In genomic region chr16:68736561-68736960, GRCh38 we compare ENCODE assay signal across 10 cellular contexts. TPM values are rescaled to one million over a fixed set of nuclear protein-coding genes. Genes with fewer than 3 reads are reported as not detected.
A peak's percentile ranks its signal among the peaks of the same experiment; 100 is the strongest.
DNase-seq lines count a peak whose midpoint lies in the region; ATAC-seq and TF ChIP-seq lines count a peak whose summit lies in the region.
"Had no signal": no experiment of that assay in that cellular context is flagged by ENCODE, and none has a peak within 500 bp of the region (broad histone marks: within the 10 kb centered on the region; RNA-seq: fewer than 3 reads in every experiment).

No MANE protein-coding gene starts in this region.

- H3K4me1 ChIP-seq in Caco-2, result peaks cover 59% of the 10 kb centered on the region
- H3K4me1 ChIP-seq in PC-9 (replicated peaks; ENCODE audit: insufficient read depth), result peaks cover 50% of the 10 kb centered on the region
- peaks cover 13% of the 10 kb centered on the region for H3K4me1 ChIP-seq in neural progenitor cell

- peaks cover 71% of the 10 kb centered on the region for H3K36me3 Mint-ChIP-seq in Caco-2 (ENCODE audit: insufficient read depth, unreplicated experiment)
- no peaks in the 10 kb centered on the region for H3K36me3 Mint-ChIP-seq in effector memory CD8-positive, alpha-beta T cell (ENCODE audit: insufficient read depth)
- no peaks in the 10 kb centered on the region for H3K36me3 Mint-ChIP-seq in neural progenitor cell

- no peak for TF ChIP-seq CTCF in Caco-2 (IDR thresholded peaks at IDR 0.05; ENCODE audit: insufficient read depth in 1 of 2, low read depth in 1 of 2, low read length in 1 of 2, severe bottlenecking in 1 of 2, unreplicated experiment in 1 of 2)
- no peak for TF ChIP-seq CTCF in PC-9 (conservative IDR thresholded peaks at IDR 0.05)
- no peak for TF ChIP-seq CTCF in neural progenitor cell (IDR thresholded peaks at IDR 0.05)
- TF ChIP-seq CTCF in brain microvascular endothelial cell (IDR thresholded peaks at IDR 0.05; ENCODE audit: low read depth, low read length, missing control alignments), result no peak

- POLR2A ChIA-PET in Caco-2 (lab: Charles Lee), result interaction anchor here (0.5 to 1.8 kb wide), 32 partner anchors 8 to 882 kb away, joined by 3 to 17 read pairs (median 5); partner anchors contain the start of gene SMPD3
- POLR2A ChIA-PET in PC-9 (lab: Charles Lee; ENCODE audit: unreplicated experiment), result interaction anchor here (0.5 to 0.9 kb wide), 7 partner anchors 8 to 229 kb away, joined by 3 to 11 read pairs (median 6); no protein-coding TSS in a partner anchor

- H3K27me3 Mint-ChIP-seq in Caco-2 (ENCODE audit: insufficient read depth, unreplicated experiment), result no peaks in the 10 kb centered on the region
- peaks cover 41 to 85% of the 10 kb centered on the region in 2 donors for H3K27me3 Mint-ChIP-seq in effector memory CD8-positive, alpha-beta T cell
- peaks cover 37% of the 10 kb centered on the region for H3K27me3 Mint-ChIP-seq in neural progenitor cell (ENCODE audit: insufficient read depth, low read depth)

- peaks cover 43% of the 10 kb centered on the region for H3K4me1 Mint-ChIP-seq in Caco-2 (ENCODE audit: low read depth, unreplicated experiment)
- peaks cover 4% of the 10 kb centered on the region in 2 donors for H3K4me1 Mint-ChIP-seq in effector memory CD8-positive, alpha-beta T cell (ENCODE audit: low read depth in 2 of 2)
- H3K4me1 Mint-ChIP-seq in neural progenitor cell, result peaks cover 13% of the 10 kb centered on the region

- CTCF ChIA-PET in Caco-2 (lab: Charles Lee) (interaction anchor here (0.6 to 1.5 kb wide), 8 partner anchors 20 to 891 kb away, joined by 3 to 14 read pairs (median 6); no protein-coding TSS in a partner anchor), PC-9 (lab: Charles Lee) (interaction anchor here (0.6 kb wide), 2 partner anchors 64 to 407 kb away, joined by 3 to 4 read pairs; no protein-coding TSS in a partner anchor)

- DNase-seq in Caco-2 (no peak), PC-9 (no peak), neural progenitor cell (ENCODE audit: low spot score) (no peak), brain microvascular endothelial cell (no peak)
- no peak for DNase-seq in effector memory CD8-positive, alpha-beta T cell
- DNase-seq: MV-4-11 had no signal

- H3K4me3 Mint-ChIP-seq in Caco-2 (ENCODE audit: unreplicated experiment) (peak overlapping the region; percentile 88), neural progenitor cell (peak overlapping the region; percentile 78)
- peak overlapping the region; percentile 48 to 65 for H3K4me3 Mint-ChIP-seq in effector memory CD8-positive, alpha-beta T cell

- intact Hi-C loops in Caco-2 (cut with micrococcal nuclease; ENCODE audit: unreplicated experiment), result no loop called here
- intact Hi-C loops in PC-9 (cut with micrococcal nuclease; ENCODE audit: unreplicated experiment), result loop anchor here (2.0 kb wide), 1 partner anchor 56 kb away; no protein-coding TSS in a partner anchor

- H3K9me3 Mint-ChIP-seq in Caco-2 (ENCODE audit: unreplicated experiment) (no peaks in the 10 kb centered on the region), neural progenitor cell (peaks cover 2% of the 10 kb centered on the region)
- no peaks in the 10 kb centered on the region for H3K9me3 Mint-ChIP-seq in effector memory CD8-positive, alpha-beta T cell

- H3K27ac ChIP-seq in PC-9 (no peak overlapping the region), neural progenitor cell (no peak overlapping the region), brain microvascular endothelial cell (no peak overlapping the region)
- H3K27ac ChIP-seq: thoracic aorta had no signal

- no peak overlapping the region for H3K9ac ChIP-seq in neural progenitor cell

- H3K27me3 ChIP-seq in Caco-2 (replicated peaks; ENCODE audit: control insufficient read depth, insufficient read depth, low read length) (no peaks in the 10 kb centered on the region), PC-9 (ENCODE audit: insufficient read depth, low read depth) (no peaks in the 10 kb centered on the region), neural progenitor cell (peaks cover 29% of the 10 kb centered on the region), brain microvascular endothelial cell (replicated peaks) (peaks cover 28% of the 10 kb centered on the region)

- peaks cover 45% of the 10 kb centered on the region for H3F3A ChIP-seq in PC-9 (ENCODE audit: insufficient read depth, low read depth)
- H3F3A ChIP-seq in neural progenitor cell (ENCODE audit: low read depth), result peaks cover 10% of the 10 kb centered on the region

- H3K4me3 ChIP-seq in Caco-2 (ENCODE audit: low read depth, low read length) (peak overlapping the region; percentile 99), PC-9 (peak overlapping the region; percentile 80; the same call in 1 of the 2 replicates), neural progenitor cell (peak overlapping the region; percentile 58), brain microvascular endothelial cell (ENCODE audit: low read depth, low read length) (no peak overlapping the region)

- H3K79me2 ChIP-seq in PC-9 (ENCODE audit: low read depth) (peaks cover 43% of the 10 kb centered on the region), neural progenitor cell (ENCODE audit: low read depth) (no peaks in the 10 kb centered on the region)

- H3K9me3 ChIP-seq in Caco-2, result no peaks in the 10 kb centered on the region
- H3K9me3 ChIP-seq in PC-9 (ENCODE audit: insufficient read depth, low read depth), result no peaks in the 10 kb centered on the region
- no peaks in the 10 kb centered on the region for H3K9me3 ChIP-seq in neural progenitor cell (ENCODE audit: low read depth)
- H3K9me3 ChIP-seq: thoracic aorta had no signal

- H3K36me3 ChIP-seq in Caco-2 (ENCODE audit: control insufficient read depth, insufficient read depth, low read length), result peaks cover 4% of the 10 kb centered on the region
- peaks cover 7% of the 10 kb centered on the region; the same call in 1 of the 2 replicates for H3K36me3 ChIP-seq in PC-9 (ENCODE audit: low read depth)
- no peaks in the 10 kb centered on the region for H3K36me3 ChIP-seq in neural progenitor cell
- H3K36me3 ChIP-seq in brain microvascular endothelial cell (replicated peaks), result no peaks in the 10 kb centered on the region
- H3K36me3 ChIP-seq: thoracic aorta had no signal

- H4K20me1 ChIP-seq in PC-9 (ENCODE audit: insufficient read depth) (no peaks in the 10 kb centered on the region), neural progenitor cell (ENCODE audit: low read depth) (no peaks in the 10 kb centered on the region)

- in situ Hi-C loops in brain microvascular endothelial cell (cut with HindIII; ENCODE audit: low pct_ligation_motif_present, low sequenced_read_pairs), result no loop called here

- no peak for ATAC-seq in effector memory CD8-positive, alpha-beta T cell (replicated peaks)
- no peak for ATAC-seq in GM21528 (IDR thresholded peaks at IDR 0.05; ENCODE audit: low FRiP score, unreplicated experiment)
- no peak for ATAC-seq in HG02588 (IDR thresholded peaks at IDR 0.05; ENCODE audit: unreplicated experiment)
- no peak for ATAC-seq in GM21786 (IDR thresholded peaks at IDR 0.05; ENCODE audit: unreplicated experiment)

- BruUV-seq in Caco-2 (replicated peaks; lab: Mats Ljungman, UMichigan), result TSS peak; percentile 63
- TSS peak; percentile 82 for BruUV-seq in PC-9 (replicated peaks; lab: Mats Ljungman, UMichigan)

- H3K27ac Mint-ChIP-seq in Caco-2 (ENCODE audit: unreplicated experiment) (peak overlapping the region; percentile 88), neural progenitor cell (no peak overlapping the region)
- H3K27ac Mint-ChIP-seq in effector memory CD8-positive, alpha-beta T cell, result no peak overlapping the region

- peak overlapping the region; percentile 88 for H3K4me2 ChIP-seq in PC-9
- peak overlapping the region; percentile 75 for H3K4me2 ChIP-seq in neural progenitor cell

- H2AFZ ChIP-seq in PC-9, result peak overlapping the region; percentile 35; the same call in 1 of the 2 replicates
- no peak overlapping the region for H2AFZ ChIP-seq in neural progenitor cell (replicated peaks)

- H3K9me2 ChIP-seq in PC-9 (ENCODE audit: insufficient read depth), result no peaks in the 10 kb centered on the region

RNA-seq across cellular contexts. Expression of gene CDH1, which starts 0.5 kb away (rescaled TPM):
- total RNA-seq in Caco-2 (2022) (712 and 783 TPM in 2 replicates), PC-9 (2021) (117 and 120 TPM in 2 replicates), neural progenitor cell (ENCODE audit: low replicate concordance) (1.9 and 3.3 TPM in 2 replicates)

Comparison
In these comparisons a context has a peak if more than half of its experiments do, and no peak if none do; other contexts are left out.
1. RNA of gene CDH1, which starts 0.5 kb away (total RNA-seq): 712 to 783 TPM in Caco-2 and 117 to 120 TPM in PC-9; 1.9 to 3.3 TPM in neural progenitor cell; every median in the first group is over 10 times any median in the second.
2. Peak in every context shown above with its lines, with median percentiles within 50 percentile points of each other: H3K4me3 Mint-ChIP-seq.